Comparison of ENCODE assay signal across 21 cellular contexts in genomic region chr2:170421175-170421687, GRCh38.
DNase-seq lines count a peak whose midpoint lies in the region; ATAC-seq, FAIRE-seq and TF ChIP-seq lines count a peak whose summit lies in the region.
"Had no signal": no experiment of that assay in that cellular context is flagged by ENCODE, and none has a peak within 500 bp of the region (broad histone marks: within the 10 kb centered on the region; RNA-seq: fewer than 3 reads in every experiment).

No MANE protein-coding gene starts in this region.

- H2BK120ac ChIP-seq in trophoblast cell (ENCODE audit: insufficient read depth, low read length, poor library complexity): no peak overlapping the region

- H3K4me2 ChIP-seq in HepG2 (ENCODE audit: low read depth, low read length) (peak overlapping the region; percentile 38; the same call in 1 of the 2 replicates), K562 (ENCODE audit: insufficient read depth, low read length) (no peak overlapping the region), trophoblast cell (ENCODE audit: low read length) (no peak overlapping the region)
- H3K4me2 ChIP-seq: BLaER1 treated with 17β-estradiol and CSF1 and Interleukin-3, amounts not matched to agents 10 nM and 100 nM had no signal

- in situ Hi-C loops in HepG2 (cut with HindIII; ENCODE audit: extremely low pct_ligation_motif_present, low pct_unique_long_range_greater_than_20kb) (no loop called here), K562 (cut with MboI) (no loop called here)

- no peak overlapping the region for H2AK5ac ChIP-seq in trophoblast cell (ENCODE audit: low read length)

- no peak overlapping the region for H3K14ac ChIP-seq in trophoblast cell (ENCODE audit: low read length)

- H3K27me3 ChIP-seq in HepG2 (ENCODE audit: control insufficient read depth in 1 of 2, insufficient read depth in 2 of 2, low read length in 2 of 2) (peaks cover 2 to 34% of the 10 kb centered on the region in 2 experiments; a peak in 4 of 5 replicates), right lobe of liver (no peaks in the 10 kb centered on the region), K562 (ENCODE audit: control insufficient read depth in 2 of 2, insufficient read depth in 2 of 2, low read length in 2 of 2) (peaks cover 2 to 17% of the 10 kb centered on the region in 2 experiments; a peak in 2 of 5 replicates), left lung (no peaks in the 10 kb centered on the region), trophoblast cell (ENCODE audit: insufficient read depth, low read length) (no peaks in the 10 kb centered on the region)

- BruUV-seq in HepG2 (replicated peaks; lab: Mats Ljungman, UMichigan) (no TSS peak), K562 (replicated peaks; lab: Mats Ljungman, UMichigan) (no TSS peak)

- POLR2A ChIA-PET in HepG2 (lab: Yijun Ruan, JAX): interaction anchor here (0.6 kb wide), 1 partner anchor 52 kb away, joined by 4 read pairs; no protein-coding TSS in a partner anchor
- POLR2A ChIA-PET in K562 (lab: Yijun Ruan, JAX): interaction anchor here (0.6 to 1.2 kb wide), 3 partner anchors 9 to 989 kb away, joined by 3 to 4 read pairs (median 4); no protein-coding TSS in a partner anchor

- H3K4me3 ChIP-seq in HepG2 (replicated peaks in 1 of 3; ENCODE audit: insufficient read depth in 1 of 3, low read depth in 2 of 3, low read length in 3 of 3) (peak overlapping the region in 1 of 3 experiments; percentile 13; a peak in 1 of 6 replicates), right lobe of liver (no peak overlapping the region), K562 (no peak overlapping the region), left lung (no peak overlapping the region), trophoblast cell (ENCODE audit: low read depth, low read length) (no peak overlapping the region)
- H3K4me3 ChIP-seq: BLaER1 treated with 17β-estradiol and CSF1 and Interleukin-3, amounts not matched to agents 10 nM and 100 nM had no signal

- H4K20me1 ChIP-seq in HepG2 (ENCODE audit: insufficient read depth, low read length): no peaks in the 10 kb centered on the region
- no peaks in the 10 kb centered on the region for H4K20me1 ChIP-seq in K562 (replicated peaks; ENCODE audit: control insufficient read depth, insufficient read depth, low read length)
- H4K20me1 ChIP-seq: BLaER1 treated with 17β-estradiol and CSF1 and Interleukin-3, amounts not matched to agents 10 nM and 100 nM had no signal

- H3K9me3 ChIP-seq in HepG2 (ENCODE audit: low read length): no peaks in the 10 kb centered on the region
- no peaks in the 10 kb centered on the region for H3K9me3 ChIP-seq in right lobe of liver
- no peaks in the 10 kb centered on the region for H3K9me3 ChIP-seq in K562 (replicated peaks; ENCODE audit: control insufficient read depth, insufficient read depth, low read depth, low read length)
- no peaks in the 10 kb centered on the region for H3K9me3 ChIP-seq in left lung
- no peaks in the 10 kb centered on the region for H3K9me3 ChIP-seq in trophoblast cell (ENCODE audit: insufficient read depth, low read depth, low read length)
- H3K9me3 ChIP-seq: BLaER1 treated with 17β-estradiol and CSF1 and Interleukin-3, amounts not matched to agents 10 nM and 100 nM had no signal

- no peaks in the 10 kb centered on the region for H3K9me1 ChIP-seq in K562 (ENCODE audit: control insufficient read depth, insufficient read depth, low read length)

- TF ChIP-seq CTCF in HepG2 (CRISPR knock-in tag; IDR thresholded peaks at IDR 0.05) (no peak), right lobe of liver (IDR thresholded peaks at IDR 0.05) (no peak), K562 (IDR thresholded peaks at IDR 0.05 in 2 of 3, conservative IDR thresholded peaks at IDR 0.05 in 1 of 3; ENCODE audit: insufficient read depth in 2 of 3, low read depth in 1 of 3, low read length in 3 of 3) (no peak), left lung (IDR thresholded peaks at IDR 0.05) (no peak)

- intact Hi-C loops in HepG2 (cut with micrococcal nuclease; ENCODE audit: unreplicated experiment) (no loop called here), right lobe of liver (cut with DNase I) (no loop called here), K562 (cut with micrococcal nuclease) (no loop called here), left lung (cut with DNase I) (no loop called here)

- TF ChIP-seq POLR2A in HepG2 (IDR thresholded peaks at IDR 0.05; ENCODE audit: insufficient read depth in 1 of 2, low read depth in 2 of 2, low read length in 2 of 2): no peak
- no peak for TF ChIP-seq POLR2A in right lobe of liver (IDR thresholded peaks at IDR 0.05)
- TF ChIP-seq POLR2A in K562 (conservative IDR thresholded peaks at IDR 0.05): no peak

- no peak overlapping the region for H4K91ac ChIP-seq in trophoblast cell (ENCODE audit: low read depth, low read length)

- DNase-seq in HepG2 (ENCODE audit: low spot score) (no peak), right lobe of liver (no peak), K562 (ENCODE audit: extremely low read depth in 1 of 4, low spot score in 3 of 4) (no peak), left lung (no peak), 8988T (no peak), trophoblast cell (no peak)
- DNase-seq: CD8-positive, alpha-beta T cell; DMS53; EL; NCI-H1105 treated with DMSO at 0.1 percent for 48 hours; NCI-H1694 treated with DMSO at 0.1 percent for 48 hours; NK-92 treated with Interleukin-12 subunit alpha and Interleukin-12 subunit beta, amount 100 ng/mL, for 24 hours; SHP77 treated with DMSO at 0.1 percent for 48 hours had no signal

- no peak overlapping the region for H3K4ac ChIP-seq in trophoblast cell (ENCODE audit: low read depth, low read length)

- 17% methylated on average over 8 of the region's 8 CpGs for WGBS in HepG2 (ENCODE audit: low lambda C conversion rate)
- 59% methylated on average over 2 of the region's 8 CpGs for WGBS in right lobe of liver (ENCODE audit: insufficient coverage, low coverage, low lambda C conversion rate, missing lambda C conversion rate)
- WGBS in K562 (ENCODE audit: insufficient coverage, low coverage, missing lambda C conversion rate): 5% methylated on average over 8 of the region's 8 CpGs
- WGBS in trophoblast cell (ENCODE audit: extremely low coverage, insufficient coverage, insufficient read length): no CpG with 5 or more reads among the region's 8 CpGs

- FAIRE-seq in HepG2 (lab: Jason Lieb, UNC) (no peak), K562 (lab: Jason Lieb, UNC) (no peak)
- FAIRE-seq: A204.1, GM12891, GM18507, HTR-8/SVneo had no signal

- no peak for TF ChIP-seq EP300 in HepG2 (IDR thresholded peaks at IDR 0.05; ENCODE audit: low read depth in 2 of 2, low read length in 2 of 2)
- TF ChIP-seq EP300 in HepG2 (CRISPR knock-in tag; IDR thresholded peaks at IDR 0.05; ENCODE audit: borderline replicate concordance): no peak
- TF ChIP-seq EP300 in K562 (IDR thresholded peaks at IDR 0.05; ENCODE audit: low read length): no peak

- H4K12ac ChIP-seq in trophoblast cell (ENCODE audit: low read depth, low read length): no peak overlapping the region

- peak overlapping the region; percentile 46 for H2AFZ ChIP-seq in HepG2 (ENCODE audit: low read length)
- no peak overlapping the region for H2AFZ ChIP-seq in K562 (ENCODE audit: low read depth, low read length)
- no peak overlapping the region for H2AFZ ChIP-seq in trophoblast cell (ENCODE audit: insufficient read depth, low read length, poor library complexity)

- no peak for TF ChIP-seq RAD21 in HepG2 (CRISPR knock-in tag; IDR thresholded peaks at IDR 0.05)
- no peak for TF ChIP-seq RAD21 in K562 (CRISPR knock-in tag; conservative IDR thresholded peaks at IDR 0.05 in 1 of 2, IDR thresholded peaks at IDR 0.05 in 1 of 2)

- peaks cover 25% of the 10 kb centered on the region for H3K4me1 ChIP-seq in HepG2 (ENCODE audit: insufficient read depth, low read length)
- H3K4me1 ChIP-seq in right lobe of liver: peaks cover 0 to 11% (median 0%) of the 10 kb centered on the region in 4 donors
- no peaks in the 10 kb centered on the region for H3K4me1 ChIP-seq in K562 (replicated peaks in 1 of 2; ENCODE audit: control insufficient read depth in 2 of 2, insufficient read depth in 2 of 2, low read length in 2 of 2)
- H3K4me1 ChIP-seq in left lung: no peaks in the 10 kb centered on the region
- H3K4me1 ChIP-seq in trophoblast cell (ENCODE audit: control insufficient read depth in 1 of 2, insufficient read depth in 2 of 2, low read length in 2 of 2): no peaks in the 10 kb centered on the region

- H3K79me2 ChIP-seq in HepG2 (ENCODE audit: insufficient read depth, low read length): no peaks in the 10 kb centered on the region
- no peaks in the 10 kb centered on the region for H3K79me2 ChIP-seq in K562 (ENCODE audit: control insufficient read depth, insufficient read depth, low read length)
- H3K79me2 ChIP-seq in trophoblast cell (ENCODE audit: control insufficient read depth, insufficient read depth, low read length, poor library complexity): no peaks in the 10 kb centered on the region

- no peak overlapping the region for H3K9ac ChIP-seq in HepG2 (ENCODE audit: insufficient read depth, low read depth, low read length)
- H3K9ac ChIP-seq in K562 (ENCODE audit: insufficient read depth in 1 of 2, low read depth in 2 of 2, low read length in 2 of 2): no peak overlapping the region
- no peak overlapping the region for H3K9ac ChIP-seq in trophoblast cell (ENCODE audit: low read length)
- H3K9ac ChIP-seq: BLaER1 treated with 17β-estradiol and CSF1 and Interleukin-3, amounts not matched to agents 10 nM and 100 nM had no signal

- no peaks in the 10 kb centered on the region for H3K79me1 ChIP-seq in trophoblast cell (ENCODE audit: low read length)

- H2BK12ac ChIP-seq in trophoblast cell (ENCODE audit: low read length): no peak overlapping the region

- CTCF ChIA-PET in HepG2 (lab: Yijun Ruan, JAX; ENCODE audit: low intra/inter-chr PET ratio, low total read pairs): no interaction called here
- CTCF ChIA-PET in K562 (lab: Yijun Ruan, JAX; ENCODE audit: low intra/inter-chr PET ratio): no interaction called here

- ATAC-seq in HepG2: peak; percentile 48; the same call in 2 of the 3 replicates
- ATAC-seq in right lobe of liver: no peak
- ATAC-seq in K562: peak; percentile 22; the same call in 1 of the 3 replicates
- ATAC-seq in left lung: peak; percentile 45
- ATAC-seq in HG03442 (IDR thresholded peaks at IDR 0.05; ENCODE audit: unreplicated experiment): no peak
- ATAC-seq in GM18873 (IDR thresholded peaks at IDR 0.05; ENCODE audit: low FRiP score, unreplicated experiment): no peak
- ATAC-seq: CD8-positive, alpha-beta T cell; SK-N-SH treated with all-trans-retinoic acid at 6 μM for 48 hours had no signal

- H4K8ac ChIP-seq in trophoblast cell (ENCODE audit: low read depth, low read length): no peak overlapping the region

- no peak overlapping the region for H3K27ac ChIP-seq in HepG2 (ENCODE audit: extremely low read length, insufficient read depth, low read length)
- H3K27ac ChIP-seq in right lobe of liver: no peak overlapping the region
- H3K27ac ChIP-seq in K562 (ENCODE audit: extremely low read depth, low read depth, low read length): no peak overlapping the region
- H3K27ac ChIP-seq in left lung: no peak overlapping the region
- no peak overlapping the region for H3K27ac ChIP-seq in trophoblast cell (ENCODE audit: low read depth, low read length)
- H3K27ac ChIP-seq: BLaER1 treated with 17β-estradiol and CSF1 and Interleukin-3, amounts not matched to agents 10 nM and 100 nM had no signal

- no peak overlapping the region for H3K23ac ChIP-seq in trophoblast cell (ENCODE audit: low read length)

- no peak overlapping the region for H3K18ac ChIP-seq in trophoblast cell (ENCODE audit: low read length)

- no peak overlapping the region for H2BK5ac ChIP-seq in trophoblast cell (ENCODE audit: low read depth, low read length, poor library complexity)

- H3K36me3 ChIP-seq in HepG2 (replicated peaks in 1 of 2; ENCODE audit: control insufficient read depth in 1 of 2, insufficient read depth in 2 of 2, low read length in 2 of 2) (no peaks in the 10 kb centered on the region), right lobe of liver (no peaks in the 10 kb centered on the region), K562 (ENCODE audit: control insufficient read depth, insufficient read depth, low read length) (no peaks in the 10 kb centered on the region), left lung (no peaks in the 10 kb centered on the region), trophoblast cell (ENCODE audit: control insufficient read depth in 1 of 2, insufficient read depth in 2 of 2, low read length in 2 of 2) (no peaks in the 10 kb centered on the region)
- H3K36me3 ChIP-seq: BLaER1 treated with 17β-estradiol and CSF1 and Interleukin-3, amounts not matched to agents 10 nM and 100 nM had no signal

Comparison
In these comparisons a context has a peak if more than half of its experiments do, and no peak if none do; other contexts are left out.
1. ATAC-seq: peak in HepG2 (single experiment), K562 (single experiment) and left lung (single experiment); none in right lobe of liver (0 of 4), HG03442 (single experiment) and GM18873 (single experiment).